ENCODE assay signal across 32 cellular contexts in the genomic region with DNA sequence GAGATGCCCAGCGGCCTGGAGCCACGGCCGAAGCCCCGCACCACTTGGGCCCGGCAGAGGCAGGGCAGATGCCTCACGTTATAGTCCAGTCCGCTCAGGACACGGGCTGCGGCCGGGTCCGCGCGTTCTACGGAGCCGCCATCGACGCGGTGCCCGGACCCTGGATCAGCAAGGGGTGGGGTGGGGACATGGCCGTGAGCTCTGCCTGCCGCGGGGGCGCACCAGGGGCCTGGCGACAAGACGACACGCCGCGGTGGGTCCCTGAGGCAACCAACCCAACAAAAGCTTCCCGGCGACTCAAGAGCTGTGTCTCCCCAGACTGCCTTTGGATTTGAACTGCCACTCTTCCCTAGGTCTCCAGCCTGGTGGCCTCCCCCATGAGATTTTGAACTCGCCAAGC.
"Had no signal": no experiment of that assay in that cellular context is flagged by ENCODE, and none has a peak within 500 bp of the region (broad histone marks: within the 10 kb centered on the region; RNA-seq: fewer than 3 reads in every experiment).

No MANE protein-coding gene starts in this region.

- H3K27me3 Mint-ChIP-seq: effector memory CD8-positive, alpha-beta T cell; memory B cell; naive B cell; natural killer cell treated with Interleukin-12 subunit alpha and Interleukin-12 subunit beta and Interleukin-15 and Interleukin-18, amount 100 ng/mL, for 72 hours; progenitor cell of endocrine pancreas had no signal

- H3K9me3 ChIP-seq: mucosa of descending colon, thoracic aorta, tibial nerve, vagina had no signal

- H3K79me2 ChIP-seq: parathyroid adenoma had no signal

- H3K9ac ChIP-seq: parathyroid adenoma had no signal

- H3K4me2 ChIP-seq: smooth muscle cell had no signal

- H3K9me3 Mint-ChIP-seq: natural killer cell treated with Interleukin-12 subunit alpha and Interleukin-12 subunit beta and Interleukin-15 and Interleukin-18, amount 100 ng/mL, for 72 hours had no signal

- ATAC-seq: effector memory CD8-positive, alpha-beta T cell; heart right ventricle; left lobe of liver; mucosa of descending colon; natural killer cell treated with Interleukin-12 subunit alpha and Interleukin-12 subunit beta and Interleukin-15 and Interleukin-18, amount 100 ng/mL, for 72 hours; sciatic nerve; stimulated activated naive CD8-positive, alpha-beta T cell treated with anti-CD3 and anti-CD28 coated beads, Interleukin-15, Interleukin-2, amounts not matched to agents 100 U/mL and 50 U/mL, for 24 hours had no signal

- H3K4me1 Mint-ChIP-seq: immature natural killer cell, memory B cell, mesothelial cell of epicardium, naive B cell, neural crest cell had no signal

- H3K4me3 ChIP-seq: coronary artery, esophagus squamous epithelium, heart right ventricle, lung, mucosa of descending colon, smooth muscle cell, thoracic aorta, tibial nerve, vagina had no signal

- H3K4me3 Mint-ChIP-seq: effector memory CD8-positive, alpha-beta T cell; immature natural killer cell; memory B cell; mesothelial cell of epicardium; naive B cell; natural killer cell treated with Interleukin-12 subunit alpha and Interleukin-12 subunit beta and Interleukin-15 and Interleukin-18, amount 100 ng/mL, for 72 hours; neural crest cell had no signal

- H3K27ac Mint-ChIP-seq: effector memory CD8-positive, alpha-beta T cell; immature natural killer cell; memory B cell; mesothelial cell of epicardium; naive B cell; natural killer cell treated with Interleukin-12 subunit alpha and Interleukin-12 subunit beta and Interleukin-15 and Interleukin-18, amount 100 ng/mL, for 72 hours; progenitor cell of endocrine pancreas had no signal

- H3K36me3 Mint-ChIP-seq: immature natural killer cell; mesothelial cell of epicardium; natural killer cell treated with Interleukin-12 subunit alpha and Interleukin-12 subunit beta and Interleukin-15 and Interleukin-18, amount 100 ng/mL, for 72 hours had no signal

- H3K27ac ChIP-seq: coronary artery, esophagus squamous epithelium, heart right ventricle, parathyroid adenoma, thoracic aorta, tibial nerve, vagina had no signal

- DNase-seq: dermis blood vessel endothelial cell; effector memory CD8-positive, alpha-beta T cell; erythroblast; esophagus squamous epithelium; foreskin melanocyte; glutamatergic neuron; heart right ventricle; hippocampal formation; immature natural killer cell; islet precursor cell; mucosa of descending colon; naive B cell; stimulated activated CD4-positive, alpha-beta T cell treated with anti-CD3 and anti-CD28 coated beads, Interleukin-12 subunit alpha, Interleukin-12 subunit beta, amount 100 ng/mL, for 4 hours; stimulated activated CD4-positive, alpha-beta T cell treated with anti-CD3 and anti-CD28 coated beads, Interleukin-1b, Interleukin-23, amount 100 ng/mL, for 48 hours; stimulated activated CD4-positive, alpha-beta T cell treated with anti-CD3 and anti-CD28 coated beads, Interleukin-4, amount 100 ng/mL, for 1 hour; stimulated activated CD8-positive, alpha-beta memory T cell treated with anti-CD3 and anti-CD28 coated beads, Interleukin-4, amount 100 ng/mL, for 48 hours; stimulated activated naive CD8-positive, alpha-beta T cell treated with anti-CD3 and anti-CD28 coated beads, Interleukin-15, Interleukin-2, amounts not matched to agents 100 U/mL and 50 U/mL, for 24 hours; substantia nigra had no signal

- H2AFZ ChIP-seq: parathyroid adenoma had no signal

- H3K4me1 ChIP-seq: esophagus squamous epithelium, heart right ventricle, parathyroid adenoma, tibial nerve, vagina had no signal

- H3K36me3 ChIP-seq: esophagus squamous epithelium, heart right ventricle, thoracic aorta, tibial nerve, vagina had no signal

- H3K27me3 ChIP-seq: esophagus squamous epithelium, tibial nerve, vagina had no signal
